In the genomic region with DNA sequence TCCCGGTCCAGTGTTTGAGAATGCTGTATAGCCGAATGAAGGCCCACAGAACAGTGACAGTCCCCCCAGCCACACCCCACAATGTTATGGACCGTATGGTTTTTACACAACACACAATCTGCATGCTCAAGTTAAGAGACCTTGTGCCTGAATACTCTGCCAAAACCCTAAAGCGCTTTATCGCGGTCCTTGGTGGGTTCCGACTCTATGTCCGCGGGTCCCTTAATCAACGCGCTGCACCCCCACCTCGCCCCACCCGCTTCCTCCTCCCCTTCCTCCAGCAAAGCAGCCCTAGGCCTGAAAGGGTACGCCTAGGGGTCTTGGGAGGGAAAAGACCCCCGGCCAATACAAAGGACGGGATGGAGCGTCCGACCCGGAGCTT, we compare ENCODE assay signal across 8 cellular contexts. TPM values are rescaled to one million over a fixed set of nuclear protein-coding genes. Genes with fewer than 3 reads are reported as not detected.
DNase-seq lines count a peak whose midpoint lies in the region; FAIRE-seq and TF ChIP-seq lines count a peak whose summit lies in the region.

No MANE protein-coding gene starts in this region.

- FAIRE-seq in GM19239 (lab: Jason Lieb, UNC) = peak; percentile 64
- no peak for FAIRE-seq in H1 (lab: Jason Lieb, UNC)

- peaks cover 0 to 17% of the 10 kb centered on the region in 2 experiments; a peak in 3 of 4 replicates for H3K79me2 ChIP-seq in H1 (ENCODE audit: control insufficient read depth in 1 of 2, insufficient read depth in 2 of 2, low read length in 2 of 2)

- peak overlapping the region; percentile 54; the same call in 1 of the 2 replicates for H2AFZ ChIP-seq in H1 (ENCODE audit: low read length)

- no peak for TF ChIP-seq EP300 in H1 (IDR thresholded peaks at IDR 0.05; ENCODE audit: borderline replicate concordance in 1 of 2, low read depth in 2 of 2, low read length in 2 of 2)

- H3K23me2 ChIP-seq in H1 (ENCODE audit: low read depth, low read length) = peaks cover 3% of the 10 kb centered on the region; the same call in 1 of the 2 replicates

- H3K9me3 ChIP-seq in H1 (ENCODE audit: insufficient read depth in 2 of 2, low read depth in 1 of 2, low read length in 1 of 2) = no peaks in the 10 kb centered on the region
- no peaks in the 10 kb centered on the region for H3K9me3 ChIP-seq in mucosa of rectum (ENCODE audit: control insufficient read depth in 2 of 2, low read length in 2 of 2)
- H3K9me3 ChIP-seq in subcutaneous abdominal adipose tissue (ENCODE audit: control insufficient read depth in 5 of 5, low read length in 5 of 5) = no peaks in the 10 kb centered on the region

- CTCF ChIA-PET in AG04449 (lab: Yijun Ruan, JAX) (interaction anchor here (1.2 kb wide), 1 partner anchor 39 kb away, joined by 3 read pairs; no protein-coding TSS in a partner anchor), H1 (lab: Charles Lee; ENCODE audit: partially characterized antibody) (interaction anchor here (0.9 kb wide), 2 partner anchors 126 to 408 kb away, joined by 3 read pairs; no protein-coding TSS in a partner anchor)

- H3K79me1 ChIP-seq in H1 (ENCODE audit: low read depth, low read length) = no peaks in the 10 kb centered on the region

- H4K5ac ChIP-seq in H1 (ENCODE audit: insufficient read length, low read depth, low read length) = no peak overlapping the region

- 11% methylated on average over 7 of the region's 19 CpGs; no CpG with 5 or more reads in 1 of the 2 experiments for WGBS in H1 (ENCODE audit: extremely low coverage in 1 of 2, insufficient coverage in 1 of 2, insufficient read length in 1 of 2, insufficient replicate concordance in 2 of 2, low coverage in 1 of 2, low lambda C conversion rate in 2 of 2, missing lambda C conversion rate in 1 of 2), 2 experiments

- peak overlapping the region; percentile 94 for H3K4me3 ChIP-seq in AG04449 (ENCODE audit: low read depth, low read length)
- H3K4me3 ChIP-seq in HL-60 (replicated peaks; ENCODE audit: insufficient read depth, low read length) = peak overlapping the region; percentile 87
- H3K4me3 ChIP-seq in H1 (ENCODE audit: extremely low read depth in 1 of 4, insufficient read depth in 2 of 4, low read depth in 3 of 4, low read length in 4 of 4) = peak overlapping the region; percentile 70 to 87 (median 77)
- peak overlapping the region; percentile 95 to 96 for H3K4me3 ChIP-seq in mucosa of rectum (ENCODE audit: low read length in 2 of 2)
- H3K4me3 ChIP-seq in subcutaneous abdominal adipose tissue (ENCODE audit: low read depth in 1 of 5, low read length in 5 of 5) = peak overlapping the region; percentile 75 to 96 (median 91)

- no peak overlapping the region for H2AK5ac ChIP-seq in H1 (ENCODE audit: low read depth, low read length)

- no peak overlapping the region for H2BK120ac ChIP-seq in H1 (replicated peaks; ENCODE audit: low read depth, low read length)

- no peak for DNase-seq in AG04449 (ENCODE audit: low read depth, low spot score)
- DNase-seq in GM19239 (ENCODE audit: insufficient read length, low spot score) = peak; percentile 5
- DNase-seq in HL-60 (ENCODE audit: low read depth in 1 of 2, low spot score in 1 of 2) = peak in 1 of 2 experiments; percentile 29
- DNase-seq in activated CD4-positive, CD25-positive, alpha-beta regulatory T cell treated with anti-CD3 and anti-CD28 coated beads, Interleukin-2, amount 50 U/mL, for 72 hours = peak; percentile 48
- DNase-seq in H1 (ENCODE audit: low read depth in 1 of 2, low spot score in 2 of 2) = no peak
- no peak for DNase-seq in H4 (ENCODE audit: low spot score)

- no peak for TF ChIP-seq RAD21 in H1 (IDR thresholded peaks at IDR 0.05 in 1 of 2, conservative IDR thresholded peaks at IDR 0.05 in 1 of 2; ENCODE audit: low read depth in 2 of 2, low read length in 2 of 2)

- H3K18ac ChIP-seq in H1 (ENCODE audit: extremely low read depth, low read length) = peak overlapping the region; percentile 53; the same call in 1 of the 2 replicates

- H4K20me1 ChIP-seq in H1 (replicated peaks in 1 of 2; ENCODE audit: control insufficient read depth in 1 of 2, insufficient read depth in 2 of 2, low read length in 2 of 2) = peaks cover 0 to 3% of the 10 kb centered on the region in 2 experiments

- H3K9ac ChIP-seq in H1 (replicated peaks in 1 of 4; ENCODE audit: extremely low read depth in 1 of 4, low read depth in 3 of 4, low read length in 3 of 4) = peak overlapping the region in 3 of 4 experiments; percentile 46 to 83 (median 79); a peak in 6 of 7 replicates
- H3K9ac ChIP-seq in mucosa of rectum (ENCODE audit: low read depth in 1 of 2, low read length in 2 of 2) = peak overlapping the region; percentile 91 to 94
- peak overlapping the region; percentile 81 to 95 (median 90) for H3K9ac ChIP-seq in subcutaneous abdominal adipose tissue (ENCODE audit: low read length in 5 of 5)

- no peak overlapping the region; the same call in 1 of the 2 replicates for H4K8ac ChIP-seq in H1 (ENCODE audit: extremely low read depth, insufficient read depth, low read length)

- no peak overlapping the region for H2BK15ac ChIP-seq in H1 (ENCODE audit: low read length)

- TF ChIP-seq POLR2A in H1 (IDR thresholded peaks at IDR 0.05; ENCODE audit: control extremely low read depth in 1 of 2, low read depth in 2 of 2, low read length in 2 of 2) = no peak

- H3K27me3 ChIP-seq in HL-60 (ENCODE audit: insufficient read depth, poor library complexity, severe bottlenecking) (no peaks in the 10 kb centered on the region), H1 (replicated peaks in 1 of 4; ENCODE audit: control insufficient read depth in 3 of 4, extremely low read depth in 1 of 4, insufficient read depth in 3 of 4, low read length in 3 of 4) (no peaks in the 10 kb centered on the region), mucosa of rectum (ENCODE audit: control insufficient read depth in 2 of 2, insufficient read depth in 2 of 2, low read length in 2 of 2) (no peaks in the 10 kb centered on the region), subcutaneous abdominal adipose tissue (ENCODE audit: control insufficient read depth in 5 of 5, insufficient read depth in 4 of 5, low read length in 5 of 5) (no peaks in the 10 kb centered on the region)

- peak overlapping the region; percentile 90 for H3K27ac ChIP-seq in HL-60 (replicated peaks)
- H3K27ac ChIP-seq in H1 (ENCODE audit: low read depth, low read length) = 0 out of 2 replicates have a peak overlapping the region, but pooled peaks have one; percentile 6
- H3K27ac ChIP-seq in mucosa of rectum (ENCODE audit: low read depth in 2 of 2, low read length in 2 of 2) = peak overlapping the region; percentile 91 to 93
- peak overlapping the region; percentile 82 for H3K27ac ChIP-seq in subcutaneous abdominal adipose tissue (ENCODE audit: low read depth, low read length)

- H2BK20ac ChIP-seq in H1 (ENCODE audit: low read length) = no peak overlapping the region

- TF ChIP-seq CTCF in AG04449 (IDR thresholded peaks at IDR 0.05; ENCODE audit: insufficient read depth, low read length, missing control alignments) (no peak), HL-60 (IDR thresholded peaks at IDR 0.05; ENCODE audit: insufficient read depth, low read length) (no peak), H1 (IDR thresholded peaks at IDR 0.05; ENCODE audit: control extremely low read depth in 1 of 3, insufficient read depth in 1 of 3, low read depth in 1 of 3, low read length in 3 of 3) (no peak)

- no peak overlapping the region for H3K56ac ChIP-seq in H1 (replicated peaks; ENCODE audit: insufficient read length, low read depth, low read length)

- no peak overlapping the region for H3K4ac ChIP-seq in H1 (replicated peaks; ENCODE audit: insufficient read length, low read depth, low read length)

- H3K4me1 ChIP-seq in H1 (replicated peaks in 1 of 4; ENCODE audit: control insufficient read depth in 3 of 4, insufficient read depth in 4 of 4, low read length in 3 of 4) (no peaks in the 10 kb centered on the region; a peak in 1 of 7 replicates), mucosa of rectum (ENCODE audit: control insufficient read depth in 2 of 2, insufficient read depth in 2 of 2, low read length in 2 of 2) (peaks cover 0 to 21% of the 10 kb centered on the region in 2 donors), subcutaneous abdominal adipose tissue (ENCODE audit: control insufficient read depth in 5 of 5, insufficient read depth in 5 of 5, low read length in 5 of 5) (peaks cover 0 to 29% (median 20%) of the 10 kb centered on the region in 5 donors)

- H3K4me2 ChIP-seq in H1 (ENCODE audit: insufficient read depth in 1 of 2, low read depth in 2 of 2, low read length in 2 of 2) = peak overlapping the region; percentile 60 to 69

- H2BK12ac ChIP-seq in H1 (ENCODE audit: low read depth, low read length) = no peak overlapping the region

- H3K36me3 ChIP-seq in H1 (ENCODE audit: control insufficient read depth in 2 of 4, insufficient read depth in 4 of 4, low read length in 3 of 4) (peaks cover 0 to 33% (median 3%) of the 10 kb centered on the region in 4 experiments; a peak in 5 of 8 replicates), mucosa of rectum (ENCODE audit: control insufficient read depth in 2 of 2, insufficient read depth in 2 of 2, low read length in 2 of 2) (peaks cover 24 to 32% of the 10 kb centered on the region in 2 donors), subcutaneous abdominal adipose tissue (ENCODE audit: control insufficient read depth in 5 of 5, insufficient read depth in 5 of 5, low read length in 5 of 5) (peaks cover 6 to 29% (median 15%) of the 10 kb centered on the region in 5 donors)

- no peak overlapping the region for H4K91ac ChIP-seq in H1 (replicated peaks; ENCODE audit: insufficient read length, low read length)

- POLR2A ChIA-PET in AG04449 (lab: Yijun Ruan, JAX) (no interaction called here), H1 (lab: Charles Lee; ENCODE audit: partially characterized antibody) (interaction anchor here (1.5 to 1.6 kb wide), 3 partner anchors 15 to 53 kb away, joined by 4 to 8 read pairs (median 4); no protein-coding TSS in a partner anchor)

- H2BK5ac ChIP-seq in H1 (ENCODE audit: low read depth, low read length) = no peak overlapping the region

- H3K14ac ChIP-seq in H1 (ENCODE audit: insufficient read length) = no peak overlapping the region

- no peak overlapping the region for H3K23ac ChIP-seq in H1 (ENCODE audit: insufficient read length)

RNA-seq across cellular contexts. Expression of a gene that starts 0.4 kb away (rescaled TPM):
- 71.0 and 72.1 TPM in 2 replicates for total RNA-seq in H1 (2021; fragmentation: NEBNext Ultra II Directional; extraction: Animal tissue kit (Norgen Biotek cat#: 25700))
- polyA plus RNA-seq in H1 (2011; rRNA removed) = 17.0 and 28.7 TPM in 2 replicates
- polyA plus RNA-seq in H1 (2011; cell fraction: cytosol; rRNA removed) = 36.8 TPM
- polyA plus RNA-seq in H1 (2011; cell fraction: nucleus; rRNA removed) = 25.9 TPM
- 49.6 to 65.1 TPM (median 55.2 TPM) in 4 replicates for polyA plus RNA-seq in H1 (2012, experiment 1 of 2)
- polyA plus RNA-seq in H1 (2012, experiment 2 of 2) = 4.7 TPM
- 45.9 TPM for polyA plus RNA-seq in H1 (2013, experiment 1 of 2)
- 44.6 TPM for polyA plus RNA-seq in H1 (2013, experiment 2 of 2)
- polyA minus RNA-seq in H1 (2011; rRNA and poly(A)+ RNA removed) = 50.8 and 74.8 TPM in 2 replicates
- 59.4 TPM for polyA minus RNA-seq in H1 (2011; cell fraction: cytosol; rRNA and poly(A)+ RNA removed)
- 43.4 TPM for polyA minus RNA-seq in H1 (2011; cell fraction: nucleus; rRNA and poly(A)+ RNA removed)
- 319 and 353 TPM in 2 replicates for total RNA-seq in H4 (2014; rRNA removed; shearing (Covaris generic))

RNA-seq across cellular contexts. Expression of a gene that starts 21.0 kb away (rescaled TPM):
- 148 and 150 TPM in 2 replicates for total RNA-seq in H1 (2021; fragmentation: NEBNext Ultra II Directional; extraction: Animal tissue kit (Norgen Biotek cat#: 25700))
- polyA plus RNA-seq in H1 (2011; rRNA removed) = 91.4 and 159 TPM in 2 replicates
- 126 TPM for polyA plus RNA-seq in H1 (2011; cell fraction: cytosol; rRNA removed)
- 58.7 TPM for polyA plus RNA-seq in H1 (2011; cell fraction: nucleus; rRNA removed)
- polyA plus RNA-seq in H1 (2012, experiment 1 of 2) = 106 to 144 TPM (median 116 TPM) in 4 replicates
- 47.0 TPM for polyA plus RNA-seq in H1 (2012, experiment 2 of 2)
- polyA plus RNA-seq in H1 (2013, experiment 1 of 2) = 185 TPM
- 173 TPM for polyA plus RNA-seq in H1 (2013, experiment 2 of 2)
- 74.2 and 89.5 TPM in 2 replicates for polyA minus RNA-seq in H1 (2011; rRNA and poly(A)+ RNA removed)
- polyA minus RNA-seq in H1 (2011; cell fraction: cytosol; rRNA and poly(A)+ RNA removed) = 50.2 TPM
- polyA minus RNA-seq in H1 (2011; cell fraction: nucleus; rRNA and poly(A)+ RNA removed) = 56.7 TPM
- total RNA-seq in H4 (2014; rRNA removed; shearing (Covaris generic)) = 566 and 642 TPM in 2 replicates

Comparison
In these comparisons a context has a peak if more than half of its experiments do, and no peak if none do; other contexts are left out.
1. DNase-seq: peak in GM19239 (single experiment) and activated CD4-positive, CD25-positive, alpha-beta regulatory T cell treated with anti-CD3 and anti-CD28 coated beads, Interleukin-2, amount 50 U/mL, for 72 hours (single experiment); none in AG04449 (single experiment), H1 (0 of 2) and H4 (single experiment).
2. H3K27ac ChIP-seq: peak in every context shown above with its lines; median percentile 92 in mucosa of rectum; 90 in HL-60; 82 in subcutaneous abdominal adipose tissue; 6 in H1.
3. Peak in every context shown above with its lines, with median percentiles within 50 percentile points of each other: H3K4me3 ChIP-seq and H3K9ac ChIP-seq.